16 cellular contexts compared by ENCODE assay signal in the genomic region with DNA sequence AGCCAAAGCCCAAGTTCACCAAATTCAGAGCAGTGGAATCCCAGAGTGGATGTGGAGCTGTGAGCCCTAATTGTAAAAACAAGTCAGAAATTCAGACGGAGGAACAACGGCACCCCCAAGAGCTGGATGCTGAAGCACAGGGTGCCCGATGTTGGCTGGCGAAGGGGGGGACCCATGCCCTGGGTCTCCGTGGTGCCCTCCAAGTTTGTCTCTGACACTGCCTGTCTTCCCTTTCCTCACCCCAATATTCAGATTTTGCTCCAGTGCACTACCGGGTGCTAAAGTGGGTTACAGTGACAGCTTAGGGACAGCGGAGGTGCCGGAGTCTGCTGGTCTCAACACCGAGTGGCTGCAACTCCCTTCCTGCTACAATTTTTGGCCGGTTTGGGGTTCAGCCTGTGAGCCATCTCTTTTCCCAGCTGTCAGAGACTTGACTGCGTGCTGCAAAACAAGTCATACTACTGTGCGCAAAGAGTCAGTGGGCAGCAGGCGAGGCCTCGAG. TPM values are rescaled to one million over a fixed set of nuclear protein-coding genes. Genes with fewer than 3 reads are reported as not detected.
A peak's percentile ranks its signal among the peaks of the same experiment; 100 is the strongest.
DNase-seq lines count a peak whose midpoint lies in the region; ATAC-seq and TF ChIP-seq lines count a peak whose summit lies in the region.
"Had no signal": no experiment of that assay in that cellular context is flagged by ENCODE, and none has a peak within 500 bp of the region (broad histone marks: within the 10 kb centered on the region; RNA-seq: fewer than 3 reads in every experiment).

No MANE protein-coding gene starts in this region.

- POLR2A ChIA-PET in WTC11 (lab: Charles Lee): no interaction called here

- no peak for TF ChIP-seq EP300 in stomach (IDR thresholded peaks at IDR 0.05)

- intact Hi-C loops in stomach (cut with DNase I; ENCODE audit: low total_unique reads): no loop called here

- H3K9me3 ChIP-seq in endodermal cell (ENCODE audit: control insufficient read depth, low read length) (no peaks in the 10 kb centered on the region), stomach (no peaks in the 10 kb centered on the region)
- H3K9me3 ChIP-seq: BLaER1 had no signal

- H3K4me1 Mint-ChIP-seq in WTC11: peaks cover 50% of the 10 kb centered on the region
- H3K4me1 Mint-ChIP-seq in endodermal cell: peaks cover 11% of the 10 kb centered on the region
- H3K4me1 Mint-ChIP-seq in nephron: peaks cover 32% of the 10 kb centered on the region
- H3K4me1 Mint-ChIP-seq in activated naive CD4-positive, alpha-beta T cell treated with anti-CD3 and anti-CD28 coated beads, Interleukin-2, amount 10 ng/mL, durations not matched to agents 7 days and 5 days: peaks cover 4% of the 10 kb centered on the region
- H3K4me1 Mint-ChIP-seq: CD8-positive, alpha-beta memory T cell had no signal

- H3K9ac ChIP-seq in endodermal cell (ENCODE audit: extremely low read depth, low read length, poor library complexity, severe bottlenecking): no peak overlapping the region
- H3K9ac ChIP-seq: BLaER1 had no signal

- H3K9me3 Mint-ChIP-seq in WTC11 (peaks cover 8% of the 10 kb centered on the region), endodermal cell (peaks cover 5% of the 10 kb centered on the region), nephron (peaks cover 3% of the 10 kb centered on the region)
- H3K9me3 Mint-ChIP-seq in activated naive CD4-positive, alpha-beta T cell treated with anti-CD3 and anti-CD28 coated beads, Interleukin-2, amount 10 ng/mL, durations not matched to agents 7 days and 5 days: no peaks in the 10 kb centered on the region

- H3K36me3 ChIP-seq in endodermal cell (ENCODE audit: control insufficient read depth, insufficient read depth, low read length): no peaks in the 10 kb centered on the region
- no peaks in the 10 kb centered on the region for H3K36me3 ChIP-seq in stomach
- no peaks in the 10 kb centered on the region for H3K36me3 ChIP-seq in brain microvascular endothelial cell (replicated peaks)
- H3K36me3 ChIP-seq: BLaER1 had no signal

- H3K36me3 Mint-ChIP-seq in WTC11: 0 out of 2 replicates have a peak, but pooled peaks cover 3% of the 10 kb centered on the region
- H3K36me3 Mint-ChIP-seq in endodermal cell (ENCODE audit: low read depth): no peaks in the 10 kb centered on the region
- no peaks in the 10 kb centered on the region for H3K36me3 Mint-ChIP-seq in nephron (ENCODE audit: low read depth)
- no peaks in the 10 kb centered on the region for H3K36me3 Mint-ChIP-seq in activated naive CD4-positive, alpha-beta T cell treated with anti-CD3 and anti-CD28 coated beads, Interleukin-2, amount 10 ng/mL, durations not matched to agents 7 days and 5 days
- H3K36me3 Mint-ChIP-seq: CD8-positive, alpha-beta memory T cell had no signal

- WGBS in endodermal cell (ENCODE audit: insufficient coverage in 1 of 2, insufficient read length in 1 of 2), 2 experiments: 90 to 93% methylated on average over 7 to 14 of the region's 14 CpGs
- WGBS in stomach, 5 donors: 88 to 93% (median 91%) methylated on average over 10 to 14 of the region's 14 CpGs

- no peak for TF ChIP-seq POLR2A in stomach (IDR thresholded peaks at IDR 0.05)

- DNase-seq in WTC11 (ENCODE audit: low spot score) (no peak), endodermal cell (no peak), stomach (no peak), NOMO-1 treated with dmso at 0.1 percent for 144 hours (lab: John Stamatoyannopoulos, UW; ENCODE audit: unreplicated experiment) (no peak), brain microvascular endothelial cell (no peak)
- no peak for DNase-seq in activated naive CD4-positive, alpha-beta T cell treated with anti-CD3 and anti-CD28 coated beads, Interleukin-2, amount 10 ng/mL, durations not matched to agents 7 days and 5 days
- DNase-seq: H7, Kasumi-1, MV-4-11, NCI-H1417 treated with DMSO at 0.1 percent for 48 hours, NCI-H2171 treated with DMSO at 0.1 percent for 48 hours, NCI-H774 had no signal

- no peak for TF ChIP-seq CTCF in WTC11 (IDR thresholded peaks at IDR 0.05)
- TF ChIP-seq CTCF in endodermal cell (conservative IDR thresholded peaks at IDR 0.05): no peak
- TF ChIP-seq CTCF in nephron (IDR thresholded peaks at IDR 0.05; ENCODE audit: unreplicated experiment in 3 of 3): no peak
- no peak for TF ChIP-seq CTCF in stomach (IDR thresholded peaks at IDR 0.05)
- TF ChIP-seq CTCF in brain microvascular endothelial cell (IDR thresholded peaks at IDR 0.05; ENCODE audit: low read depth, low read length, missing control alignments): no peak

- ATAC-seq in WTC11: no peak

- H3K27ac Mint-ChIP-seq in WTC11: peak overlapping the region; percentile 86; the same call in 1 of the 2 replicates
- H3K27ac Mint-ChIP-seq in endodermal cell: no peak overlapping the region
- H3K27ac Mint-ChIP-seq in nephron: peak overlapping the region in 2 of 3 experiments; percentile 5 to 39
- no peak overlapping the region for H3K27ac Mint-ChIP-seq in activated naive CD4-positive, alpha-beta T cell treated with anti-CD3 and anti-CD28 coated beads, Interleukin-2, amount 10 ng/mL, durations not matched to agents 7 days and 5 days
- H3K27ac Mint-ChIP-seq: CD8-positive, alpha-beta memory T cell had no signal

- H3K27ac ChIP-seq in endodermal cell (ENCODE audit: low read depth, low read length) (no peak overlapping the region), stomach (peak overlapping the region in 4 of 5 donors; percentile 49 to 71 (median 64)), brain microvascular endothelial cell (no peak overlapping the region)
- H3K27ac ChIP-seq: BLaER1 had no signal

- H3K4me3 ChIP-seq in endodermal cell (ENCODE audit: low read length) (peak overlapping the region; percentile 27), stomach (no peak overlapping the region), brain microvascular endothelial cell (ENCODE audit: low read depth, low read length) (no peak overlapping the region)
- H3K4me3 ChIP-seq: BLaER1 had no signal

- in situ Hi-C loops in brain microvascular endothelial cell (cut with HindIII; ENCODE audit: low pct_ligation_motif_present, low sequenced_read_pairs): no loop called here

- no peaks in the 10 kb centered on the region for H3K27me3 ChIP-seq in endodermal cell (ENCODE audit: control insufficient read depth, insufficient read depth, low read length, poor library complexity, severe bottlenecking)
- peaks cover 0 to 6% (median 0%) of the 10 kb centered on the region in 3 donors for H3K27me3 ChIP-seq in stomach
- H3K27me3 ChIP-seq in brain microvascular endothelial cell (replicated peaks): peaks cover 5% of the 10 kb centered on the region
- H3K27me3 ChIP-seq: BLaER1 had no signal

- H3K4me1 ChIP-seq in endodermal cell (ENCODE audit: control insufficient read depth, insufficient read depth, low read length) (peaks cover 9% of the 10 kb centered on the region), stomach (peaks cover 9 to 23% (median 13%) of the 10 kb centered on the region in 4 donors)

- no peaks in the 10 kb centered on the region; the same call in 1 of the 2 replicates for H3K27me3 Mint-ChIP-seq in WTC11 (ENCODE audit: low read depth)
- H3K27me3 Mint-ChIP-seq in endodermal cell (ENCODE audit: insufficient read depth): peaks cover 5% of the 10 kb centered on the region
- peaks cover 13% of the 10 kb centered on the region for H3K27me3 Mint-ChIP-seq in nephron (ENCODE audit: low read depth)
- H3K27me3 Mint-ChIP-seq in activated naive CD4-positive, alpha-beta T cell treated with anti-CD3 and anti-CD28 coated beads, Interleukin-2, amount 10 ng/mL, durations not matched to agents 7 days and 5 days: peaks cover 40% of the 10 kb centered on the region

- H3K4me3 Mint-ChIP-seq in WTC11 (no peak overlapping the region), endodermal cell (no peak overlapping the region), nephron (peak overlapping the region in 1 of 3 experiments; percentile 37)
- no peak overlapping the region for H3K4me3 Mint-ChIP-seq in activated naive CD4-positive, alpha-beta T cell treated with anti-CD3 and anti-CD28 coated beads, Interleukin-2, amount 10 ng/mL, durations not matched to agents 7 days and 5 days
- H3K4me3 Mint-ChIP-seq: CD8-positive, alpha-beta memory T cell had no signal

- CTCF ChIA-PET in WTC11 (lab: Charles Lee): interaction anchor here (0.6 to 8.0 kb wide), 6 partner anchors 13 to 415 kb away, joined by 4 to 105 read pairs (median 12); no protein-coding TSS in a partner anchor
- CTCF ChIA-PET in activated naive CD4-positive, alpha-beta T cell treated with anti-CD3 and anti-CD28 coated beads, Interleukin-2, amount 10 ng/mL, durations not matched to agents 7 days and 5 days (lab: Charles Lee): no interaction called here

TF ChIP-seq in WTC11, 78 proteins besides CTCF, POLR2A, EP300 and RAD21:
- TF ChIP-seq KAT7 (CRISPR knock-in tag; IDR thresholded peaks at IDR 0.05; ENCODE audit: borderline replicate concordance) (no peak), NR1H2 (CRISPR knock-in tag; IDR thresholded peaks at IDR 0.05) (no peak), ZNF219 (CRISPR knock-in tag; IDR thresholded peaks at IDR 0.05; ENCODE audit: borderline replicate concordance) (no peak), ZNF317 (CRISPR knock-in tag; IDR thresholded peaks at IDR 0.05; ENCODE audit: borderline replicate concordance, low read depth) (no peak), RELA (CRISPR knock-in tag; IDR thresholded peaks at IDR 0.05; ENCODE audit: borderline replicate concordance) (no peak), TEAD1 (CRISPR knock-in tag; IDR thresholded peaks at IDR 0.05) (no peak), ZNF121 (CRISPR knock-in tag; IDR thresholded peaks at IDR 0.05) (no peak), TEAD4 (CRISPR knock-in tag; IDR thresholded peaks at IDR 0.05) (no peak)
- TF ChIP-seq, protein P1, sequence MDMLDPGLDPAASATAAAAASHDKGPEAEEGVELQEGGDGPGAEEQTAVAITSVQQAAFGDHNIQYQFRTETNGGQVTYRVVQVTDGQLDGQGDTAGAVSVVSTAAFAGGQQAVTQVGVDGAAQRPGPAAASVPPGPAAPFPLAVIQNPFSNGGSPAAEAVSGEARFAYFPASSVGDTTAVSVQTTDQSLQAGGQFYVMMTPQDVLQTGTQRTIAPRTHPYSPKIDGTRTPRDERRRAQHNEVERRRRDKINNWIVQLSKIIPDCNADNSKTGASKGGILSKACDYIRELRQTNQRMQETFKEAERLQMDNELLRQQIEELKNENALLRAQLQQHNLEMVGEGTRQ (CRISPR knock-in tag; IDR thresholded peaks at IDR 0.05): no peak
TF ChIP-seq in WTC11: peak in this region for 0.

RNA-seq across cellular contexts. Expression of a gene that starts 6.6 kb away (rescaled TPM):
- total RNA-seq in WTC11 (2021) (11.4 to 12.0 TPM (median 11.7 TPM) in 3 replicates), endodermal cell (1 to 10 TPM; 2.0 to 2.2 TPM), stomach (10 to 100 TPM in 1 of 5 donors, 1 to 10 TPM in 3, under 1 TPM in 1; 0.58 to 33.8 (median 5.0) TPM)
- 1.1 TPM for polyA plus RNA-seq in endodermal cell (2013, experiment 1 of 2)
- polyA plus RNA-seq in endodermal cell (2013, experiment 2 of 2): 0.79 TPM
- polyA plus RNA-seq in stomach: 1 to 10 TPM; 1.5 to 2.9 (median 2.7) TPM
- total RNA-seq: CD8-positive, alpha-beta memory T cell; Daoy had no signal
- polyA plus RNA-seq: CD8-positive, alpha-beta memory T cell had no signal

Comparison
In these comparisons a context has a peak if more than half of its experiments do, and no peak if none do; other contexts are left out.
1. H3K27ac Mint-ChIP-seq: peak in WTC11 (single experiment) and nephron (2 of 3); none in endodermal cell (single experiment) and activated naive CD4-positive, alpha-beta T cell treated with anti-CD3 and anti-CD28 coated beads, Interleukin-2, amount 10 ng/mL, durations not matched to agents 7 days and 5 days (single experiment).
2. H3K27ac ChIP-seq: peak in stomach (4 of 5); none in endodermal cell (single experiment) and brain microvascular endothelial cell (single experiment).